Comparison of ENCODE assay signal across 8 cellular contexts in genomic region chr15:77421370-77421700, GRCh38. TPM values are rescaled to one million over a fixed set of nuclear protein-coding genes. Genes with fewer than 3 reads are reported as not detected.
DNase-seq lines count a peak whose midpoint lies in the region; ATAC-seq and TF ChIP-seq lines count a peak whose summit lies in the region.

No MANE protein-coding gene starts in this region.

- intact Hi-C loops in heart left ventricle (cut with DNase I) (loop anchor here in 6 of 10 donors (2.0 to 5.0 kb wide), 5 partner anchors 36 to 235 kb away; no protein-coding TSS in a partner anchor), cardiac septum (cut with DNase I) (no loop called here), stomach (cut with DNase I; ENCODE audit: low total_unique reads) (no loop called here)
- intact Hi-C loops in activated T-helper 1 cell treated with anti-CD3 and anti-CD28 coated beads, Interleukin-12 subunit alpha, Interleukin-12 subunit beta, Interleukin-2, Interleukin-4 antibody, amounts not matched to agents 30 ng/mL and 10 ng/mL and 1 ng/mL, durations not matched to agents 14 hours and 24 hours and 36 hours (cut with micrococcal nuclease): loop anchor here (2.0 to 5.0 kb wide), 4 partner anchors 36 to 419 kb away; partner anchors contain the start of gene TSPAN3

- no peaks in the 10 kb centered on the region for H3K9me3 Mint-ChIP-seq in activated T-helper 1 cell treated with anti-CD3 and anti-CD28 coated beads, Interleukin-12 subunit alpha, Interleukin-12 subunit beta, Interleukin-2, Interleukin-4 antibody, amounts not matched to agents 30 ng/mL and 10 ng/mL and 1 ng/mL, durations not matched to agents 14 hours and 24 hours and 36 hours

- H3K27me3 ChIP-seq in heart left ventricle (no peaks in the 10 kb centered on the region), iPS-20b (ENCODE audit: insufficient read depth, low read length) (0 out of 2 replicates have a peak, but pooled peaks cover 9% of the 10 kb centered on the region), stomach (no peaks in the 10 kb centered on the region)

- no peaks in the 10 kb centered on the region for H3K36me3 ChIP-seq in heart left ventricle
- H3K36me3 ChIP-seq in iPS-20b (ENCODE audit: insufficient read depth, low read depth, low read length): no peaks in the 10 kb centered on the region
- no peaks in the 10 kb centered on the region for H3K36me3 ChIP-seq in stomach

- H3K4me3 Mint-ChIP-seq in activated T-helper 1 cell treated with anti-CD3 and anti-CD28 coated beads, Interleukin-12 subunit alpha, Interleukin-12 subunit beta, Interleukin-2, Interleukin-4 antibody, amounts not matched to agents 30 ng/mL and 10 ng/mL and 1 ng/mL, durations not matched to agents 14 hours and 24 hours and 36 hours: peak overlapping the region; percentile 99

- ATAC-seq in heart left ventricle (no peak), GM19023 (IDR thresholded peaks at IDR 0.05; ENCODE audit: unreplicated experiment) (no peak)

- no peak for TF ChIP-seq CTCF in heart left ventricle (IDR thresholded peaks at IDR 0.05)
- no peak for TF ChIP-seq CTCF in stomach (IDR thresholded peaks at IDR 0.05)

- 0 to 3% (median 1%) methylated on average over 3 of the region's 3 CpGs for WGBS in heart left ventricle, 4 donors
- WGBS in stomach, 5 donors: 0 to 1% (median 0%) methylated on average over 3 of the region's 3 CpGs

- DNase-seq in heart left ventricle: no peak
- DNase-seq in cardiac septum (ENCODE audit: low spot score): no peak
- DNase-seq in activated T-helper 1 cell treated with anti-CD3 and anti-CD28 coated beads, Interleukin-12 subunit alpha, Interleukin-12 subunit beta, Interleukin-2, Interleukin-4 antibody, amounts not matched to agents 30 ng/mL and 10 ng/mL and 1 ng/mL, durations not matched to agents 14 hours and 24 hours and 36 hours (ENCODE audit: low spot score): no peak
- DNase-seq in stomach: no peak
- no peak for DNase-seq in NCI-H2107 (lab: John Stamatoyannopoulos, UW)
- no peak for DNase-seq in SK-N-DZ (ENCODE audit: low spot score)

- H3K27ac ChIP-seq in heart left ventricle: peak overlapping the region in 11 of 12 donors; percentile 91 to 98 (median 95)
- peak overlapping the region; percentile 80 for H3K27ac ChIP-seq in iPS-20b (ENCODE audit: low read length)
- H3K27ac ChIP-seq in stomach: peak overlapping the region in 4 of 5 donors; percentile 94 to 97 (median 94)

- H3K4me3 ChIP-seq in heart left ventricle (peak overlapping the region; percentile 34 to 95 (median 89)), iPS-20b (ENCODE audit: low read length) (peak overlapping the region; percentile 80), stomach (peak overlapping the region; percentile 65 to 95 (median 82))

- TF ChIP-seq POLR2A in heart left ventricle (IDR thresholded peaks at IDR 0.05) (no peak), stomach (IDR thresholded peaks at IDR 0.05) (no peak)

- peaks cover 16% of the 10 kb centered on the region for H3K36me3 Mint-ChIP-seq in activated T-helper 1 cell treated with anti-CD3 and anti-CD28 coated beads, Interleukin-12 subunit alpha, Interleukin-12 subunit beta, Interleukin-2, Interleukin-4 antibody, amounts not matched to agents 30 ng/mL and 10 ng/mL and 1 ng/mL, durations not matched to agents 14 hours and 24 hours and 36 hours (ENCODE audit: low read depth)

- H3K4me1 Mint-ChIP-seq in activated T-helper 1 cell treated with anti-CD3 and anti-CD28 coated beads, Interleukin-12 subunit alpha, Interleukin-12 subunit beta, Interleukin-2, Interleukin-4 antibody, amounts not matched to agents 30 ng/mL and 10 ng/mL and 1 ng/mL, durations not matched to agents 14 hours and 24 hours and 36 hours (ENCODE audit: low read depth): peaks cover 71% of the 10 kb centered on the region

- H3K27ac Mint-ChIP-seq in activated T-helper 1 cell treated with anti-CD3 and anti-CD28 coated beads, Interleukin-12 subunit alpha, Interleukin-12 subunit beta, Interleukin-2, Interleukin-4 antibody, amounts not matched to agents 30 ng/mL and 10 ng/mL and 1 ng/mL, durations not matched to agents 14 hours and 24 hours and 36 hours: peak overlapping the region; percentile 98

- peak overlapping the region; percentile 89; the same call in 1 of the 2 replicates for H3K9ac ChIP-seq in iPS-20b (ENCODE audit: low read depth, low read length)

- TF ChIP-seq EP300 in stomach (IDR thresholded peaks at IDR 0.05): no peak

- peaks cover 3 to 65% (median 48%) of the 10 kb centered on the region in 12 donors for H3K4me1 ChIP-seq in heart left ventricle
- peaks cover 25% of the 10 kb centered on the region for H3K4me1 ChIP-seq in iPS-20b (ENCODE audit: insufficient read depth, low read length)
- H3K4me1 ChIP-seq in stomach: peaks cover 18 to 79% (median 46%) of the 10 kb centered on the region in 4 donors

- H3K27me3 Mint-ChIP-seq in activated T-helper 1 cell treated with anti-CD3 and anti-CD28 coated beads, Interleukin-12 subunit alpha, Interleukin-12 subunit beta, Interleukin-2, Interleukin-4 antibody, amounts not matched to agents 30 ng/mL and 10 ng/mL and 1 ng/mL, durations not matched to agents 14 hours and 24 hours and 36 hours (ENCODE audit: insufficient read depth): peaks cover 4% of the 10 kb centered on the region

- H3K9me3 ChIP-seq in heart left ventricle (no peaks in the 10 kb centered on the region), iPS-20b (ENCODE audit: insufficient read depth, low read depth, low read length) (no peaks in the 10 kb centered on the region), stomach (no peaks in the 10 kb centered on the region)

RNA-seq across cellular contexts. Expression of gene HMG20A, which starts 0.6 kb away (rescaled TPM):
- 10 to 100 TPM; 22.6 to 54.1 (median 39.9) TPM for total RNA-seq in heart left ventricle
- polyA plus RNA-seq in heart left ventricle: 10 to 100 TPM; 14.8 to 16.1 TPM
- total RNA-seq in cardiac septum: 36.0 TPM
- 42.5 and 46.5 TPM in 2 replicates for total RNA-seq in activated T-helper 1 cell treated with anti-CD3 and anti-CD28 coated beads, Interleukin-12 subunit alpha, Interleukin-12 subunit beta, Interleukin-2, Interleukin-4 antibody, amounts not matched to agents 30 ng/mL and 10 ng/mL and 1 ng/mL, durations not matched to agents 14 hours and 24 hours and 36 hours
- 10 to 100 TPM; 22.0 to 51.8 (median 32.7) TPM for total RNA-seq in stomach
- 1 to 10 TPM; 8.1 to 9.2 (median 8.3) TPM for polyA plus RNA-seq in stomach
- 29.4 and 40.4 TPM in 2 replicates for polyA plus RNA-seq in SK-N-DZ (2014; cell fraction: cytosol; rRNA removed)
- polyA plus RNA-seq in SK-N-DZ (2014; cell fraction: nucleus; rRNA removed): 21.9 and 31.1 TPM in 2 replicates

RNA-seq across cellular contexts. Expression of gene PEAK1, which starts 1.4 kb away (rescaled TPM):
- total RNA-seq in heart left ventricle (100 to 1,000 TPM in 5 of 9 donors, 10 to 100 TPM in 4; 52.8 to 139 (median 104) TPM), cardiac septum (132 TPM), stomach (10 to 100 TPM; 16.9 to 72.5 (median 24.9) TPM)
- polyA plus RNA-seq in heart left ventricle (10 to 100 TPM; 12.8 to 29.1 TPM), stomach (1 to 10 TPM; 1.7 to 6.6 (median 4.5) TPM)
- 24.3 and 27.0 TPM in 2 replicates for total RNA-seq in activated T-helper 1 cell treated with anti-CD3 and anti-CD28 coated beads, Interleukin-12 subunit alpha, Interleukin-12 subunit beta, Interleukin-2, Interleukin-4 antibody, amounts not matched to agents 30 ng/mL and 10 ng/mL and 1 ng/mL, durations not matched to agents 14 hours and 24 hours and 36 hours
- 2.6 and 4.0 TPM in 2 replicates for polyA plus RNA-seq in SK-N-DZ (2014; cell fraction: cytosol; rRNA removed)
- polyA plus RNA-seq in SK-N-DZ (2014; cell fraction: nucleus; rRNA removed): 3.2 and 10.9 TPM in 2 replicates

Comparison
In these comparisons a context has a peak if more than half of its experiments do, and no peak if none do; other contexts are left out.
1. intact Hi-C loops: an anchor here in heart left ventricle (2.0 to 5.0 kb wide) and activated T-helper 1 cell treated with anti-CD3 and anti-CD28 coated beads, Interleukin-12 subunit alpha, Interleukin-12 subunit beta, Interleukin-2, Interleukin-4 antibody, amounts not matched to agents 30 ng/mL and 10 ng/mL and 1 ng/mL, durations not matched to agents 14 hours and 24 hours and 36 hours (2.0 to 5.0 kb wide); none called in cardiac septum and stomach.